In genomic region chr4:8050555-8051206, GRCh38 we compare ENCODE assay signal across 1 cellular context.
A peak's percentile ranks its signal among the peaks of the same experiment; 100 is the strongest.
TF ChIP-seq lines count a peak whose summit lies in the region.

No MANE protein-coding gene starts in this region.

TF ChIP-seq in HepG2, 621 proteins besides CTCF, POLR2A, EP300 and RAD21 (continued from another document):
- TF ChIP-seq ATF6 (CRISPR knock-in tag; conservative IDR thresholded peaks at IDR 0.05) (no peak), CCAR2 (optimal IDR thresholded peaks at IDR 0.05; ENCODE audit: low read depth, low read length) (peak; percentile 85), ZNF430 (CRISPR knock-in tag; IDR thresholded peaks at IDR 0.05) (peak; percentile 79; the same call in 1 of the 2 replicates), RARA (CRISPR knock-in tag; IDR thresholded peaks at IDR 0.05) (peak; percentile 99), ZNF850 (CRISPR knock-in tag; conservative IDR thresholded peaks at IDR 0.05) (no peak), ZBTB7A (CRISPR knock-in tag; IDR thresholded peaks at IDR 0.05) (peak; percentile 35; the same call in 1 of the 2 replicates), ZBTB40 (IDR thresholded peaks at IDR 0.05) (no peak), ZBTB40 (CRISPR knock-in tag; IDR thresholded peaks at IDR 0.05) (peak; percentile 66; the same call in 1 of the 2 replicates), ZNF652 (CRISPR knock-in tag; IDR thresholded peaks at IDR 0.05; ENCODE audit: borderline replicate concordance, low read depth) (peak; percentile 36; the same call in 1 of the 2 replicates), SNAPC2 (CRISPR knock-in tag; IDR thresholded peaks at IDR 0.05) (peak; percentile 81; the same call in 1 of the 2 replicates), NCOA2 (CRISPR knock-in tag; IDR thresholded peaks at IDR 0.05) (peak; percentile 90), SP5 (CRISPR knock-in tag; IDR thresholded peaks at IDR 0.05; ENCODE audit: borderline replicate concordance, low read depth) (peak; percentile 87), ESRRA (CRISPR knock-in tag; IDR thresholded peaks at IDR 0.05; ENCODE audit: low read depth) (peak; percentile 83; the same call in 1 of the 2 replicates), SMAD9 (CRISPR knock-in tag; IDR thresholded peaks at IDR 0.05) (no peak), MAFK (conservative IDR thresholded peaks at IDR 0.05 in 1 of 2, IDR thresholded peaks at IDR 0.05 in 1 of 2; ENCODE audit: low read length in 2 of 2) (no peak), ZNF740 (CRISPR knock-in tag; IDR thresholded peaks at IDR 0.05) (peak; percentile 53; the same call in 1 of the 2 replicates)
TF ChIP-seq in HepG2: peak in this region for 228.
